ENCODE assay signal across 19 cellular contexts in genomic region chr10:114394531-114394930, GRCh38. TPM values are rescaled to one million over a fixed set of nuclear protein-coding genes. Genes with fewer than 3 reads are reported as not detected.
DNase-seq lines count a peak whose midpoint lies in the region; ATAC-seq and TF ChIP-seq lines count a peak whose summit lies in the region.
"Had no signal": no experiment of that assay in that cellular context is flagged by ENCODE, and none has a peak within 500 bp of the region (broad histone marks: within the 10 kb centered on the region; RNA-seq: fewer than 3 reads in every experiment).

No MANE protein-coding gene starts in this region.

- H3K4me3 ChIP-seq in esophagus muscularis mucosa (no peak overlapping the region), rectal smooth muscle tissue (ENCODE audit: low read length) (no peak overlapping the region), lower lobe of right lung (no peak overlapping the region), H7 (ENCODE audit: insufficient read depth, low read depth, low read length) (no peak overlapping the region)
- H3K4me3 ChIP-seq: HAP-1, PC-9 had no signal

- TF ChIP-seq POLR2A in esophagus muscularis mucosa (IDR thresholded peaks at IDR 0.05; ENCODE audit: low read depth) = no peak

- H3K4me3 Mint-ChIP-seq in immature natural killer cell = no peak overlapping the region
- H3K4me3 Mint-ChIP-seq: CD8-positive, alpha-beta memory T cell had no signal

- H3K9me3 Mint-ChIP-seq in immature natural killer cell = no peaks in the 10 kb centered on the region
- H3K9me3 Mint-ChIP-seq: CD8-positive, alpha-beta memory T cell had no signal

- H3K36me3 Mint-ChIP-seq in immature natural killer cell = no peaks in the 10 kb centered on the region
- H3K36me3 Mint-ChIP-seq: CD8-positive, alpha-beta memory T cell had no signal

- DNase-seq in activated CD8-positive, alpha-beta memory T cell treated with anti-CD3 and anti-CD28 coated beads, Interleukin-2, amount 50 U/mL, for 48 hours = peak; percentile 17
- no peak for DNase-seq in activated CD8-positive, alpha-beta memory T cell treated with anti-CD3 and anti-CD28 coated beads, Interleukin-2, amount 50 U/mL, for 4 hours
- DNase-seq in esophagus muscularis mucosa (ENCODE audit: extremely low spot score) (no peak), lower lobe of right lung (no peak), H7 (no peak), immature natural killer cell (no peak), globus pallidus (ENCODE audit: low spot score) (no peak)
- DNase-seq: 8988T; BE2C; CD8-positive, alpha-beta memory T cell; NCI-H1417; NCI-H187 treated with DMSO at 0.1 percent for 48 hours; NCI-H2171 treated with DMSO at 0.1 percent for 48 hours; NCI-H446 treated with DMSO at 0.1 percent for 48 hours; PC-9; SHP77 had no signal

- 68% methylated on average over 5 of the region's 6 CpGs for WGBS in esophagus muscularis mucosa

- peaks cover 4 to 8% (median 4%) of the 10 kb centered on the region in 3 donors for H3K27me3 Mint-ChIP-seq in immature natural killer cell (ENCODE audit: low read depth in 3 of 3)

- ATAC-seq in lower lobe of right lung = no peak

- H3K27ac ChIP-seq in esophagus muscularis mucosa (replicated peaks in 1 of 4) (peak overlapping the region; percentile 39 to 63 (median 52)), rectal smooth muscle tissue (ENCODE audit: low read depth, low read length) (peak overlapping the region; percentile 38), lower lobe of right lung (no peak overlapping the region)
- H3K27ac ChIP-seq: HL-60, PC-9 had no signal

- H3K9ac ChIP-seq in rectal smooth muscle tissue (ENCODE audit: low read length) = no peak overlapping the region

- TF ChIP-seq CTCF in esophagus muscularis mucosa (IDR thresholded peaks at IDR 0.05) (no peak), lower lobe of right lung (IDR thresholded peaks at IDR 0.05) (no peak)

- peaks cover 0 to 4% (median 0%) of the 10 kb centered on the region in 4 donors for H3K27me3 ChIP-seq in esophagus muscularis mucosa
- H3K27me3 ChIP-seq in rectal smooth muscle tissue (ENCODE audit: control insufficient read depth, insufficient read depth, low read length) = no peaks in the 10 kb centered on the region
- H3K27me3 ChIP-seq in lower lobe of right lung (ENCODE audit: low read depth) = peaks cover 6% of the 10 kb centered on the region
- no peaks in the 10 kb centered on the region for H3K27me3 ChIP-seq in H7 (ENCODE audit: control insufficient read depth, insufficient read depth, low read length)
- H3K27me3 ChIP-seq: BE2C had no signal

- no peak overlapping the region for H3K27ac Mint-ChIP-seq in immature natural killer cell

- no peaks in the 10 kb centered on the region for H3K4me1 Mint-ChIP-seq in immature natural killer cell
- H3K4me1 Mint-ChIP-seq: CD8-positive, alpha-beta memory T cell had no signal

- no peak for TF ChIP-seq EP300 in esophagus muscularis mucosa (IDR thresholded peaks at IDR 0.05)

- H3K36me3 ChIP-seq in esophagus muscularis mucosa (no peaks in the 10 kb centered on the region), rectal smooth muscle tissue (ENCODE audit: control insufficient read depth, insufficient read depth, low read length) (no peaks in the 10 kb centered on the region), lower lobe of right lung (no peaks in the 10 kb centered on the region), H7 (replicated peaks; ENCODE audit: control insufficient read depth, insufficient read depth, low read length) (no peaks in the 10 kb centered on the region)
- H3K36me3 ChIP-seq: BE2C, HAP-1 had no signal

- intact Hi-C loops in esophagus muscularis mucosa (cut with DNase I) = no loop called here
- intact Hi-C loops in lower lobe of right lung (cut with DNase I) = no loop called here

- H3K4me1 ChIP-seq in esophagus muscularis mucosa (peaks cover 27 to 89% (median 79%) of the 10 kb centered on the region in 4 donors), rectal smooth muscle tissue (ENCODE audit: control insufficient read depth, insufficient read depth, low read length) (peaks cover 17% of the 10 kb centered on the region), lower lobe of right lung (peaks cover 6% of the 10 kb centered on the region)
- H3K4me1 ChIP-seq: BE2C, HAP-1 had no signal

- H3K9me3 ChIP-seq in esophagus muscularis mucosa (no peaks in the 10 kb centered on the region), lower lobe of right lung (no peaks in the 10 kb centered on the region)
- H3K9me3 ChIP-seq: BE2C, HAP-1 had no signal

RNA-seq across cellular contexts. Expression of gene AFAP1L2, which starts 9.8 kb away (rescaled TPM):
- 10 to 100 TPM; 18.5 to 23.2 (median 19.9) TPM for total RNA-seq in esophagus muscularis mucosa
- total RNA-seq in lower lobe of right lung = 5.3 TPM
- total RNA-seq in H7 (2014; rRNA removed; shearing (Covaris generic)) = 2.0 and 2.1 TPM in 2 replicates
- 1 to 10 TPM in 2 of 3 donors, under 1 TPM in 1; 0.61 to 2.0 (median 1.2) TPM for polyA plus RNA-seq in immature natural killer cell
